13 cellular contexts compared by ENCODE assay signal in genomic region chr2:203815541-203815898, GRCh38. TPM values are rescaled to one million over a fixed set of nuclear protein-coding genes. Genes with fewer than 3 reads are reported as not detected.
DNase-seq lines count a peak whose midpoint lies in the region; ATAC-seq and TF ChIP-seq lines count a peak whose summit lies in the region.
"Had no signal": no experiment of that assay in that cellular context is flagged by ENCODE, and none has a peak within 500 bp of the region (broad histone marks: within the 10 kb centered on the region; RNA-seq: fewer than 3 reads in every experiment).

No MANE protein-coding gene starts in this region.

- intact Hi-C loops in CD14-positive monocyte (cut with micrococcal nuclease) (loop anchor here (5.0 to 10.0 kb wide), 4 partner anchors 89 to 333 kb away; no protein-coding TSS in a partner anchor), mucosa of descending colon (cut with DNase I, micrococcal nuclease) (loop anchor here in 1 of 2 donors (10.0 kb wide), 2 partner anchors 331 to 581 kb away; partner anchors contain the start of gene CYP20A1)

- TF ChIP-seq CTCF in 22Rv1 (IDR thresholded peaks at IDR 0.05) (peak; percentile 47; the same call in 1 of the 2 replicates), CD14-positive monocyte (IDR thresholded peaks at IDR 0.05) (peak; percentile 36), RWPE1 (conservative IDR thresholded peaks at IDR 0.05; ENCODE audit: low read depth) (peak; percentile 48), mucosa of descending colon (IDR thresholded peaks at IDR 0.05) (no peak)

- peak overlapping the region in 5 of 7 donors; percentile 25 to 73 (median 61) for H3K27ac Mint-ChIP-seq in CD14-positive monocyte
- H3K27ac Mint-ChIP-seq: activated naive CD8-positive, alpha-beta T cell treated with anti-CD3 and anti-CD28 coated beads, Interleukin-2, amount 10 ng/mL, durations not matched to agents 7 days and 5 days; WTC11 had no signal

- H3K9me3 Mint-ChIP-seq in CD14-positive monocyte, result peaks cover 0 to 3% (median 0%) of the 10 kb centered on the region in 7 donors
- H3K9me3 Mint-ChIP-seq: activated naive CD8-positive, alpha-beta T cell treated with anti-CD3 and anti-CD28 coated beads, Interleukin-2, amount 10 ng/mL, durations not matched to agents 7 days and 5 days; WTC11 had no signal

- DNase-seq in CD14-positive monocyte (ENCODE audit: low spot score), result no peak
- no peak for DNase-seq in RWPE1 (ENCODE audit: low spot score)
- DNase-seq in mucosa of descending colon, result no peak
- DNase-seq in NK-92 treated with Interleukin-12 subunit alpha and Interleukin-12 subunit beta, amount 100 ng/mL, for 24 hours (lab: John Stamatoyannopoulos, UW), result no peak
- DNase-seq in 8988T, result no peak
- no peak for DNase-seq in ACHN
- DNase-seq: activated naive CD8-positive, alpha-beta T cell treated with anti-CD3 and anti-CD28 coated beads, Interleukin-2, amount 10 ng/mL, durations not matched to agents 7 days and 5 days had no signal

- H3K36me3 ChIP-seq in mucosa of descending colon (ENCODE audit: low read depth), result no peaks in the 10 kb centered on the region

- in situ Hi-C loops in ACHN (cut with HindIII; ENCODE audit: low pct_ligation_motif_present, low pct_unique_long_range_greater_than_20kb, low sequenced_read_pairs), result no loop called here

- ATAC-seq in mucosa of descending colon, result no peak
- no peak for ATAC-seq in GM19035 (IDR thresholded peaks at IDR 0.05; ENCODE audit: unreplicated experiment)

- H3K27me3 Mint-ChIP-seq in CD14-positive monocyte (ENCODE audit: low read depth in 3 of 3), result peaks cover 0 to 9% (median 4%) of the 10 kb centered on the region in 3 donors

- POLR2A ChIA-PET in RWPE1 (lab: Yijun Ruan, JAX; ENCODE audit: low non-redundant PET), result no interaction called here

- peaks cover 0 to 10% of the 10 kb centered on the region in 2 donors for H3K36me3 Mint-ChIP-seq in CD14-positive monocyte
- H3K36me3 Mint-ChIP-seq: activated naive CD8-positive, alpha-beta T cell treated with anti-CD3 and anti-CD28 coated beads, Interleukin-2, amount 10 ng/mL, durations not matched to agents 7 days and 5 days; WTC11 had no signal

- H3K27ac ChIP-seq in 22Rv1 (no peak overlapping the region), RWPE1 (no peak overlapping the region)
- H3K27ac ChIP-seq: epithelial cell of prostate, parathyroid adenoma had no signal

- CTCF ChIA-PET in RWPE1 (lab: Yijun Ruan, JAX), result interaction anchor here (0.5 to 2.1 kb wide), 15 partner anchors 9 to 766 kb away, joined by 3 to 8 read pairs (median 4); no protein-coding TSS in a partner anchor

- H3K4me1 Mint-ChIP-seq in CD14-positive monocyte, result peaks cover 64% of the 10 kb centered on the region

- peak overlapping the region; percentile 17 to 67 for H3K4me3 Mint-ChIP-seq in CD14-positive monocyte
- H3K4me3 Mint-ChIP-seq: WTC11 had no signal

- no peaks in the 10 kb centered on the region for H3K9me3 ChIP-seq in mucosa of descending colon

- peak overlapping the region; percentile 7 for H3K4me3 ChIP-seq in mucosa of descending colon

- H3K4me1 ChIP-seq in mucosa of descending colon (ENCODE audit: low read depth), result peaks cover 40% of the 10 kb centered on the region
- H3K4me1 ChIP-seq: parathyroid adenoma had no signal

RNA-seq across cellular contexts. Expression of gene CTLA4, which starts 52.1 kb away (rescaled TPM):
- polyA plus RNA-seq in CD14-positive monocyte, result not detected
- total RNA-seq in mucosa of descending colon, result under 1 TPM; 0.14 to 0.96 (median 0.51) TPM
- total RNA-seq: IMR-90 had no signal
- polyA plus RNA-seq: IMR-90 had no signal
